ENCODE assay signal across 1 cellular context in the genomic region with DNA sequence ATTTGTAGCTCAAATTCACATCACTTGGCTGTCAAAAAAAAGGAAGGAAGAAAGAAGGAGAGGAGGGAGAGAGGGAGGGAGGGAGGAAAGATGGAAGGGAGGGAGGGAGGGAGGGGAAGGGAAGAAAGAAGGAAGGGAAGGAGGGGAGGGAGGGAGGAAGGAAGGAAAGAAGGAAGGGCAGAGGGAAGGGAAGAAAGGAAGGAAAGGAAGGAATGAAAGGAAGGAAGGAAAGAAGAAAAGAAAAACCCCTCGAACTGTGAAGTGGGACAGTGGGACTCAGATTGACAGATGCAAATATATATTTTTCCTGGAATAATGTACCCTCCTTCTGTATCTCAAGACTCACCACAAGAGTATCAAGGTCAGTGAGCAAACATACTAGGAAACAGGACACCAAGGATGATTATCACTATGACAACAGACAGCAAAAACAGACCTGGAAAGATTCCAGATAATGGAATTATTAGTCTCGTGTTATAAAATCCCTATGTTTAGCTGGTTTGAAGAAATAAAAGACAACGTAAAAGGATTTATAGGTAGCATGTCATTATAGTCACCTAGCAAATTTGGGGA.
TF ChIP-seq lines count a peak whose summit lies in the region.

No MANE protein-coding gene starts in this region.

TF ChIP-seq in endothelial cell of umbilical vein, 7 proteins besides CTCF, POLR2A, EP300 and RAD21 (continued from another document):
- TF ChIP-seq FOS (IDR thresholded peaks at IDR 0.05; ENCODE audit: borderline replicate concordance, insufficient read depth, low read length), result no peak
